ENCODE assay signal across 11 cellular contexts in the genomic region with DNA sequence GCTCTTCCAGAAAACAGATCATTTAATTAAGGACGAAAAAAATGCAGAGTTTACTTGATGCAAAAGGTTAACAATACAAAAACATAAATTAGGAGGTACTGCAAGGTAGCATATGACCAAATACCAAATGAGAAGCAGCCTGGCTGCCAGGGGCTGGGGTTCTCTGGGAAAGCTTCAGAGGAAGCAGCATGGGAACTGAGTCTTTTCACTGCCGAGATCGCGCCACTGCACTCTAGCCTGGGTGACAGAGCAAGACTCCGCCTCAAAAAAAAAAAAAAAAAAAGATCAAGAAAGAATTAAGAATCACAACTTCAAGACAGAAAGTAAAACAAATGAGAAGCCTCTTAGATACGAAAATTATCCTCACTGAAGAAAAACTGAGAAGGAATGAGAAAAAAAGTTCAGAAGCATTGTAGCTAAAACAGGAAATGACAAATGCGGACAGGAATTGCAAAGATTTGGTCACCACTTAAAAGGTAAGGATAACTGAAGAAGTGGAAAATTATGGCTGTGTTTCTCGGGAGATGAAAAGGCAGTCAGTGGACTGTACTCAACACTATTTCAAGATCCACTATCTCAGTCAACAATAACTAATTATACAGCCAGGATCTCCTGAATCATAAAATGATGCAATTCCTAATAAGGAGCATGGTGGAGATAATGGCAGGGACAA. TPM values are rescaled to one million over a fixed set of nuclear protein-coding genes. Genes with fewer than 3 reads are reported as not detected.
A peak's percentile ranks its signal among the peaks of the same experiment; 100 is the strongest.
DNase-seq lines count a peak whose midpoint lies in the region; ATAC-seq and TF ChIP-seq lines count a peak whose summit lies in the region.
"Had no signal": no experiment of that assay in that cellular context is flagged by ENCODE, and none has a peak within 500 bp of the region (broad histone marks: within the 10 kb centered on the region; RNA-seq: fewer than 3 reads in every experiment).

No MANE protein-coding gene starts in this region.

- CTCF ChIA-PET in Panc1 (lab: Charles Lee): interaction anchor here (0.7 kb wide), 1 partner anchor 86 kb away, joined by 5 read pairs; no protein-coding TSS in a partner anchor

- peaks cover 52% of the 10 kb centered on the region for H3K4me1 ChIP-seq in Panc1 (ENCODE audit: control insufficient read depth, insufficient read depth, low read length)
- H3K4me1 ChIP-seq in esophagus squamous epithelium: peaks cover 0 to 82% (median 31%) of the 10 kb centered on the region in 3 donors
- peaks cover 16 to 21% of the 10 kb centered on the region in 2 donors for H3K4me1 ChIP-seq in left lung
- no peaks in the 10 kb centered on the region for H3K4me1 ChIP-seq in Karpas-422 (ENCODE audit: low read length)

- H3K9me2 ChIP-seq in Karpas-422 (replicated peaks; ENCODE audit: insufficient read depth, low read length): no peaks in the 10 kb centered on the region

- intact Hi-C loops in Panc1 (cut with micrococcal nuclease; ENCODE audit: unreplicated experiment): loop anchor here (5.0 to 10.0 kb wide), 2 partner anchors 105 to 128 kb away; no protein-coding TSS in a partner anchor
- intact Hi-C loops in esophagus squamous epithelium (cut with DNase I): loop anchor here (10.0 kb wide), 1 partner anchor 95 kb away; no protein-coding TSS in a partner anchor
- intact Hi-C loops in left lung (cut with DNase I): no loop called here

- no TSS peak for BruUV-seq in Panc1 (replicated peaks; lab: Mats Ljungman, UMichigan)

- no peak overlapping the region for H2AFZ ChIP-seq in Karpas-422 (ENCODE audit: low read length)

- POLR2A ChIA-PET in Panc1 (lab: Charles Lee): interaction anchor here (0.6 to 0.8 kb wide), 4 partner anchors 9 to 363 kb away, joined by 3 to 6 read pairs (median 3); no protein-coding TSS in a partner anchor

- H3K4me3 ChIP-seq in Panc1 (ENCODE audit: low read depth in 2 of 2, low read length in 2 of 2): peak overlapping the region; percentile 30 to 37
- H3K4me3 ChIP-seq in esophagus squamous epithelium: peak overlapping the region in 2 of 4 donors; percentile 2 to 6
- peak overlapping the region; percentile 20 for H3K4me3 ChIP-seq in skeletal muscle cell (ENCODE audit: low read depth, low read length)
- no peak overlapping the region for H3K4me3 ChIP-seq in left lung
- H3K4me3 ChIP-seq in Karpas-422 (ENCODE audit: low read length): no peak overlapping the region

- no peaks in the 10 kb centered on the region for H4K20me1 ChIP-seq in Karpas-422 (ENCODE audit: insufficient read depth, low read depth, low read length)

- H3K36me3 ChIP-seq in Panc1 (ENCODE audit: control insufficient read depth, insufficient read depth, low read length) (peaks cover 3% of the 10 kb centered on the region; the same call in 1 of the 2 replicates), esophagus squamous epithelium (peaks cover 0 to 5% (median 0%) of the 10 kb centered on the region in 3 donors), left lung (no peaks in the 10 kb centered on the region), Karpas-422 (ENCODE audit: insufficient read depth, low read length) (no peaks in the 10 kb centered on the region)

- peak; percentile 24 for DNase-seq in GM04504 (ENCODE audit: low read depth)
- DNase-seq in Panc1 (ENCODE audit: low read depth, low spot score): no peak
- DNase-seq in esophagus squamous epithelium (lab: John Stamatoyannopoulos, UW): no peak
- DNase-seq in skeletal muscle cell (ENCODE audit: low read depth): no peak
- DNase-seq in left lung: no peak
- no peak for DNase-seq in Karpas-422
- DNase-seq in ecto neural progenitor cell (ENCODE audit: low spot score): no peak
- DNase-seq: kidney, NCI-H1092 treated with DMSO at 0.1 percent for 48 hours had no signal

- H3K9me3 ChIP-seq in Panc1 (ENCODE audit: control insufficient read depth, insufficient read depth, low read depth, low read length) (no peaks in the 10 kb centered on the region), esophagus squamous epithelium (no peaks in the 10 kb centered on the region), left lung (no peaks in the 10 kb centered on the region), Karpas-422 (ENCODE audit: low read length) (no peaks in the 10 kb centered on the region)

- in situ Hi-C loops in Panc1 (cut with HindIII; ENCODE audit: low pct_unique_long_range_greater_than_20kb, low sequenced_read_pairs): no loop called here

- no peak overlapping the region for H3K9ac ChIP-seq in Karpas-422 (ENCODE audit: low read length)

- ATAC-seq in Panc1: no peak
- ATAC-seq in GM21528 (IDR thresholded peaks at IDR 0.05; ENCODE audit: low FRiP score, unreplicated experiment): no peak
- ATAC-seq in left lung: no peak
- ATAC-seq: activated naive CD4-positive, alpha-beta T cell treated with anti-CD3 and anti-CD28 coated beads, Interleukin-2, amount 50 U/mL, for 72 hours had no signal

- no peak for TF ChIP-seq POLR2A in esophagus squamous epithelium (IDR thresholded peaks at IDR 0.05)

- no peaks in the 10 kb centered on the region for H3K27me3 ChIP-seq in Panc1 (ENCODE audit: control insufficient read depth, insufficient read depth, low read length)
- peaks cover 0 to 11% (median 0%) of the 10 kb centered on the region in 4 donors for H3K27me3 ChIP-seq in esophagus squamous epithelium
- peaks cover 0 to 46% of the 10 kb centered on the region in 2 donors for H3K27me3 ChIP-seq in left lung
- H3K27me3 ChIP-seq in Karpas-422 (ENCODE audit: low read length): no peaks in the 10 kb centered on the region

- TF ChIP-seq CTCF in Panc1 (IDR thresholded peaks at IDR 0.05): no peak
- TF ChIP-seq CTCF in esophagus squamous epithelium (IDR thresholded peaks at IDR 0.05): no peak
- TF ChIP-seq CTCF in left lung (IDR thresholded peaks at IDR 0.05): no peak

- H3K27ac ChIP-seq in Panc1 (ENCODE audit: low read length): peak overlapping the region; percentile 98
- peak overlapping the region; percentile 11 to 85 (median 62) for H3K27ac ChIP-seq in esophagus squamous epithelium
- H3K27ac ChIP-seq in left lung: no peak overlapping the region
- no peak overlapping the region for H3K27ac ChIP-seq in Karpas-422 (ENCODE audit: low read length)

- WGBS in esophagus squamous epithelium, 2 donors: 13 to 26% methylated on average over 7 to 8 of the region's 8 CpGs

- no peaks in the 10 kb centered on the region for H3K79me2 ChIP-seq in Karpas-422 (ENCODE audit: low read length)

- no peak overlapping the region for H3K4me2 ChIP-seq in Karpas-422 (ENCODE audit: low read depth, low read length, poor library complexity, severe bottlenecking)

RNA-seq across cellular contexts. Expression of a gene that starts 4.3 kb away (rescaled TPM):
- 100.0 TPM for total RNA-seq in Panc1 (2021; ENCODE audit: unreplicated experiment)
- polyA plus RNA-seq in Panc1 (2012; ENCODE audit: insufficient read length): 66.2 TPM
- 100 to 1,000 TPM in 1 of 4 donors, 10 to 100 TPM in 3; 83.6 to 132 (median 86.4) TPM for total RNA-seq in esophagus squamous epithelium
- 10 to 100 TPM; 66.6 to 73.8 TPM for total RNA-seq in left lung
- not detected in 2 replicates for total RNA-seq in Karpas-422 (2014; rRNA removed; shearing (Covaris generic); ENCODE audit: low replicate concordance)

RNA-seq across cellular contexts. Expression of a gene that starts 4.7 kb away (rescaled TPM):
- 23.4 TPM for total RNA-seq in Panc1 (2021; ENCODE audit: unreplicated experiment)
- 13.8 TPM for polyA plus RNA-seq in Panc1 (2012; ENCODE audit: insufficient read length)
- total RNA-seq in esophagus squamous epithelium: 10 to 100 TPM; 47.9 to 87.9 (median 69.7) TPM
- 10 to 100 TPM; 11.2 to 12.6 TPM for total RNA-seq in left lung
- total RNA-seq in Karpas-422 (2014; rRNA removed; shearing (Covaris generic); ENCODE audit: low replicate concordance): not detected in 2 replicates

Comparison
In these comparisons a context has a peak if more than half of its experiments do, and no peak if none do; other contexts are left out.
1. H3K27ac ChIP-seq: peak in Panc1 (single experiment) and esophagus squamous epithelium (4 of 4); none in left lung (0 of 2) and Karpas-422 (single experiment).
2. H3K4me3 ChIP-seq: peak in Panc1 (2 of 2) and skeletal muscle cell (single experiment); none in left lung (0 of 2) and Karpas-422 (single experiment).
3. RNA of a gene that starts 4.3 kb away (total RNA-seq): 100.0 TPM in Panc1 (single experiment), 83.6 to 132 TPM in esophagus squamous epithelium and 66.6 to 73.8 TPM in left lung; not detected in Karpas-422; every median in the first group is over 10 times any median in the second.
4. RNA of a gene that starts 4.7 kb away (total RNA-seq): 47.9 to 87.9 TPM in esophagus squamous epithelium, 23.4 TPM in Panc1 (single experiment) and 11.2 to 12.6 TPM in left lung; not detected in Karpas-422; every median in the first group is over 10 times any median in the second.
5. intact Hi-C loops: an anchor here in Panc1 (5.0 to 10.0 kb wide) and esophagus squamous epithelium (10.0 kb wide); none called in left lung.